ENCODE assay signal across 19 cellular contexts in the genomic region with DNA sequence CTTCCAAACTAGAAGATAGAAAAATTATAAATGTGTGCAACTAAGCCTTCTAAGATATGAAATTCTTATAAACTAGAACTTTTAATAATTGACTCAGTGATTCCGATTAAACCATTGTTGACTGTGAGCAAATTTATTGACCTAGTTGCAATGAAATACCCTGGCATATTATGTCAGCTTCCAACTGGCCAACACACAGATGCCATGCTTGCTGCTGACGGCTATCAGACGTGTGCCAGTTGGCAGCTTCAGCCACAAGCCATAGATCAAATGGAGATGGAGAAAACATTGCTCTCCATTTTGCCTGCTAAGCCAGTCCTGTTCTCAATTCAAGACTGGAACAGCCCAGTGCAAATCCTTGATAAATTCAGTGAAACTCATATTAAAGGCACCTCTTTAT.
DNase-seq lines count a peak whose midpoint lies in the region; ATAC-seq and TF ChIP-seq lines count a peak whose summit lies in the region.
"Had no signal": no experiment of that assay in that cellular context is flagged by ENCODE, and none has a peak within 500 bp of the region (broad histone marks: within the 10 kb centered on the region; RNA-seq: fewer than 3 reads in every experiment).

No MANE protein-coding gene starts in this region.

- intact Hi-C loops in right lobe of liver (cut with DNase I): no loop called here
- intact Hi-C loops in thyroid gland (cut with DNase I): no loop called here

- H3K36me3 ChIP-seq in right lobe of liver (no peaks in the 10 kb centered on the region), thyroid gland (no peaks in the 10 kb centered on the region)
- H3K36me3 ChIP-seq: BLaER1 treated with 17β-estradiol and CSF1 and Interleukin-3, amounts not matched to agents 10 nM and 100 nM had no signal

- TF ChIP-seq CTCF in right lobe of liver (IDR thresholded peaks at IDR 0.05) (no peak), thyroid gland (IDR thresholded peaks at IDR 0.05) (no peak), foreskin fibroblast (IDR thresholded peaks at IDR 0.05; ENCODE audit: low read depth, low read length) (no peak)

- H3K27ac ChIP-seq in right lobe of liver (peak overlapping the region in 1 of 3 donors; percentile 34), thyroid gland (peak overlapping the region; percentile 53 to 82 (median 79))
- H3K27ac ChIP-seq: BLaER1 treated with 17β-estradiol and CSF1 and Interleukin-3, amounts not matched to agents 10 nM and 100 nM had no signal

- peaks cover 0 to 21% (median 9%) of the 10 kb centered on the region in 4 donors for H3K4me1 ChIP-seq in right lobe of liver
- peaks cover 35 to 44% of the 10 kb centered on the region in 2 donors for H3K4me1 ChIP-seq in thyroid gland
- H3K4me1 ChIP-seq: Caco-2 had no signal

- H3K9me3 ChIP-seq in right lobe of liver (no peaks in the 10 kb centered on the region), thyroid gland (no peaks in the 10 kb centered on the region)
- H3K9me3 ChIP-seq: BLaER1 treated with 17β-estradiol and CSF1 and Interleukin-3, amounts not matched to agents 10 nM and 100 nM; Caco-2 had no signal

- WGBS in right lobe of liver (ENCODE audit: insufficient coverage, low coverage, low lambda C conversion rate, missing lambda C conversion rate): 31% methylated on average over 3 of the region's 3 CpGs
- 81 to 84% methylated on average over 3 of the region's 3 CpGs for WGBS in thyroid gland, 2 donors

- H3K4me3 ChIP-seq in right lobe of liver (no peak overlapping the region), thyroid gland (replicated peaks in 1 of 3) (no peak overlapping the region), foreskin fibroblast (ENCODE audit: low read depth in 1 of 2, low read length in 2 of 2) (no peak overlapping the region)
- H3K4me3 ChIP-seq: BLaER1 treated with 17β-estradiol and CSF1 and Interleukin-3, amounts not matched to agents 10 nM and 100 nM had no signal

- H3K27me3 ChIP-seq in right lobe of liver (no peaks in the 10 kb centered on the region), thyroid gland (no peaks in the 10 kb centered on the region)
- H3K27me3 ChIP-seq: BLaER1 treated with 17β-estradiol and CSF1 and Interleukin-3, amounts not matched to agents 10 nM and 100 nM had no signal

- DNase-seq in NCI-H2171 treated with DMSO at 0.1 percent for 48 hours (lab: John Stamatoyannopoulos, UW) (peak; percentile 21), NCI-H2171 (lab: John Stamatoyannopoulos, UW) (no peak), NCI-H774 (lab: John Stamatoyannopoulos, UW) (peak; percentile 25), right lobe of liver (peak; percentile 62 to 85 (median 82)), thyroid gland (no peak), T-helper 1 cell (no peak), NCI-H2196 treated with DMSO at 0.1 percent for 48 hours (lab: John Stamatoyannopoulos, UW; ENCODE audit: unreplicated experiment) (no peak), foreskin fibroblast (no peak)
- DNase-seq: 8988T; Caco-2; CD4-positive, alpha-beta memory T cell; DMS153; KG1; NCI-H2081 treated with DMSO at 0.1 percent for 48 hours; NCI-H2227 treated with DMSO at 0.1 percent for 48 hours; PC-3; Right ventricle myocardium superior had no signal

- TF ChIP-seq POLR2A in right lobe of liver (IDR thresholded peaks at IDR 0.05) (no peak), thyroid gland (IDR thresholded peaks at IDR 0.05) (no peak)

- peak; percentile 78 to 91 (median 81) for ATAC-seq in right lobe of liver
- ATAC-seq: HCT116, PC-3 had no signal

Comparison
In these comparisons a context has a peak if more than half of its experiments do, and no peak if none do; other contexts are left out.
1. DNase-seq: peak in NCI-H2171 treated with DMSO at 0.1 percent for 48 hours (single experiment), NCI-H774 (single experiment) and right lobe of liver (3 of 3); none in NCI-H2171 (single experiment), thyroid gland (0 of 2), T-helper 1 cell (0 of 5), NCI-H2196 treated with DMSO at 0.1 percent for 48 hours (single experiment) and foreskin fibroblast (0 of 2).